In genomic region chr6:118649918-118650499, GRCh38 we compare ENCODE assay signal across 8 cellular contexts. TPM values are rescaled to one million over a fixed set of nuclear protein-coding genes. Genes with fewer than 3 reads are reported as not detected.
DNase-seq lines count a peak whose midpoint lies in the region; ATAC-seq and TF ChIP-seq lines count a peak whose summit lies in the region.

No MANE protein-coding gene starts in this region.

- CTCF ChIA-PET in mammary epithelial cell (lab: Charles Lee; ENCODE audit: low non-redundant PET): no interaction called here

- no peaks in the 10 kb centered on the region for H3K9me3 ChIP-seq in mammary epithelial cell (replicated peaks; ENCODE audit: insufficient read depth, low read length)
- no peaks in the 10 kb centered on the region for H3K9me3 ChIP-seq in mucosa of descending colon

- peak overlapping the region; percentile 82 for H3K27ac ChIP-seq in mammary epithelial cell (ENCODE audit: insufficient read depth, low read depth, low read length)

- peaks cover 52% of the 10 kb centered on the region for H3K4me1 Mint-ChIP-seq in stimulated activated naive CD8-positive, alpha-beta T cell treated with anti-CD3 and anti-CD28 coated beads, Interleukin-15, Interleukin-2, amounts not matched to agents 100 ng/mL and 50 ng/mL, for 24 hours (ENCODE audit: low read depth)

- H3K27ac Mint-ChIP-seq in stimulated activated naive CD8-positive, alpha-beta T cell treated with anti-CD3 and anti-CD28 coated beads, Interleukin-15, Interleukin-2, amounts not matched to agents 100 ng/mL and 50 ng/mL, for 24 hours: peak overlapping the region; percentile 78

- BruUV-seq in mammary epithelial cell (replicated peaks; lab: Mats Ljungman, UMichigan): TSS peak; percentile 31

- H3K9ac ChIP-seq in mammary epithelial cell (ENCODE audit: insufficient read depth, low read length): peak overlapping the region; percentile 88

- H3K27me3 Mint-ChIP-seq in stimulated activated naive CD8-positive, alpha-beta T cell treated with anti-CD3 and anti-CD28 coated beads, Interleukin-15, Interleukin-2, amounts not matched to agents 100 ng/mL and 50 ng/mL, for 24 hours: no peaks in the 10 kb centered on the region

- DNase-seq in stimulated activated naive CD8-positive, alpha-beta T cell treated with anti-CD3 and anti-CD28 coated beads, Interleukin-15, Interleukin-2, amounts not matched to agents 100 U/mL and 50 U/mL, for 24 hours: no peak
- no peak for DNase-seq in mammary epithelial cell
- no peak for DNase-seq in mucosa of descending colon
- DNase-seq in NCI-H146 (lab: John Stamatoyannopoulos, UW): no peak

- H3K4me3 ChIP-seq in mammary epithelial cell (replicated peaks in 1 of 3; ENCODE audit: insufficient read depth in 1 of 3, low read depth in 2 of 3, low read length in 3 of 3): peak overlapping the region; percentile 57 to 93 (median 67)
- H3K4me3 ChIP-seq in mucosa of descending colon: peak overlapping the region; percentile 71

- intact Hi-C loops in mammary epithelial cell (cut with micrococcal nuclease) (loop anchor here (1.0 to 2.0 kb wide), 2 partner anchors 126 to 243 kb away; no protein-coding TSS in a partner anchor), mucosa of descending colon (cut with DNase I, micrococcal nuclease) (no loop called here)

- H2AFZ ChIP-seq in mammary epithelial cell (ENCODE audit: low read depth, low read length): peak overlapping the region; percentile 97

- H3K4me3 Mint-ChIP-seq in stimulated activated naive CD8-positive, alpha-beta T cell treated with anti-CD3 and anti-CD28 coated beads, Interleukin-15, Interleukin-2, amounts not matched to agents 100 ng/mL and 50 ng/mL, for 24 hours: peak overlapping the region; percentile 88

- in situ Hi-C loops in mammary epithelial cell (cut with MboI; ENCODE audit: low sequenced_read_pairs in 2 of 2): loop anchor here in 1 of 2 donors (25.0 kb wide), 1 partner anchor 137 kb away; no protein-coding TSS in a partner anchor

- H3K4me2 ChIP-seq in mammary epithelial cell (ENCODE audit: insufficient read depth, low read depth, low read length): peak overlapping the region; percentile 95

- H3K36me3 ChIP-seq in mammary epithelial cell (ENCODE audit: insufficient read depth, low read length) (no peaks in the 10 kb centered on the region), mucosa of descending colon (ENCODE audit: low read depth) (no peaks in the 10 kb centered on the region)

- peaks cover 62% of the 10 kb centered on the region for H3K79me2 ChIP-seq in mammary epithelial cell (ENCODE audit: insufficient read depth, low read length)

- H3K4me1 ChIP-seq in mammary epithelial cell (ENCODE audit: insufficient read depth, low read length): no peaks in the 10 kb centered on the region
- H3K4me1 ChIP-seq in mucosa of descending colon (ENCODE audit: low read depth): peaks cover 13% of the 10 kb centered on the region

- dilution Hi-C loops in mammary epithelial cell (cut with HindIII; ENCODE audit: low sequenced_read_pairs): no loop called here

- no peaks in the 10 kb centered on the region for H4K20me1 ChIP-seq in mammary epithelial cell (ENCODE audit: insufficient read depth, low read length)

- ATAC-seq in stimulated activated naive CD8-positive, alpha-beta T cell treated with anti-CD3 and anti-CD28 coated beads, Interleukin-15, Interleukin-2, amounts not matched to agents 100 U/mL and 50 U/mL, for 24 hours: no peak
- ATAC-seq in mucosa of descending colon (no peak), HG02571 (IDR thresholded peaks at IDR 0.05; ENCODE audit: unreplicated experiment) (no peak), GM21737 (IDR thresholded peaks at IDR 0.05; ENCODE audit: unreplicated experiment) (no peak), GM21423 (IDR thresholded peaks at IDR 0.05; ENCODE audit: unreplicated experiment) (no peak)

- peaks cover 11% of the 10 kb centered on the region for H3K36me3 Mint-ChIP-seq in stimulated activated naive CD8-positive, alpha-beta T cell treated with anti-CD3 and anti-CD28 coated beads, Interleukin-15, Interleukin-2, amounts not matched to agents 100 ng/mL and 50 ng/mL, for 24 hours (ENCODE audit: low read depth)

- TF ChIP-seq CTCF in mammary epithelial cell (conservative IDR thresholded peaks at IDR 0.05 in 1 of 2, IDR thresholded peaks at IDR 0.05 in 1 of 2; ENCODE audit: extremely low read depth in 1 of 2, insufficient read depth in 1 of 2, low read depth in 1 of 2, low read length in 2 of 2) (no peak), mucosa of descending colon (IDR thresholded peaks at IDR 0.05) (no peak)

- no peaks in the 10 kb centered on the region for H3K9me3 Mint-ChIP-seq in stimulated activated naive CD8-positive, alpha-beta T cell treated with anti-CD3 and anti-CD28 coated beads, Interleukin-15, Interleukin-2, amounts not matched to agents 100 ng/mL and 50 ng/mL, for 24 hours

- under 1% methylated on average over 9 of the region's 9 CpGs for WGBS in mammary epithelial cell (ENCODE audit: low coverage, missing lambda C conversion rate)

- no peaks in the 10 kb centered on the region for H3K27me3 ChIP-seq in mammary epithelial cell (ENCODE audit: insufficient read depth, low read length)

RNA-seq across cellular contexts. Expression of gene CEP85L, which starts 1.4 kb away (rescaled TPM):
- total RNA-seq in mammary epithelial cell (10 to 100 TPM; 10.6 to 23.3 TPM), mucosa of descending colon (10 to 100 TPM in 1 of 3 donors, 1 to 10 TPM in 2; 3.7 to 13.6 (median 4.0) TPM)
- polyA plus RNA-seq in mammary epithelial cell: 2.3 TPM
- 20.8 TPM for polyA minus RNA-seq in mammary epithelial cell
